23 cellular contexts compared by ENCODE assay signal in the genomic region with DNA sequence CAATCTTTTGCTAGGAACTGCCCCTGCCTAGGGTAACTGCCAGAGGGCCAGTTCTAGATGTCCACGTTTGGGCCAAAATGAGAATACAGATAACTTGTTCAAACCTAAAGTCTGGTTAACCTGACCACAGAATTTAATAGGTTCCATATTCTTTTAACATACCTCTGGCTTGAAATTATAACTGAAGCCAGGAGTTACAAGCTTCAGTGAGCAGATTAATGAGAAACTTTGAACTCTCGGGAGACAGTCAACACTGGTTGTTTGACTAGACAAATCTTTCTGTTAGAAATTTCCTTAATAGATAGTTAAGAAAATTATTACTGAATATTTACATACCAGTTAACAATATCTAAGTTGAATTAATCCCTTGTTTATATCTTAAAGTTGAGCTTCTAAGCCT.
A peak's percentile ranks its signal among the peaks of the same experiment; 100 is the strongest.
DNase-seq lines count a peak whose midpoint lies in the region; ATAC-seq and FAIRE-seq lines count a peak whose summit lies in the region.
"Had no signal": no experiment of that assay in that cellular context is flagged by ENCODE, and none has a peak within 500 bp of the region (broad histone marks: within the 10 kb centered on the region; RNA-seq: fewer than 3 reads in every experiment).

No MANE protein-coding gene starts in this region.

- CTCF ChIA-PET in activated CD8-positive, alpha-beta memory T cell treated with anti-CD3 and anti-CD28 coated beads, Interleukin-2, amount 10 ng/mL, durations not matched to agents 7 days and 5 days (lab: Charles Lee): no interaction called here

- H3K4me3 Mint-ChIP-seq in activated CD8-positive, alpha-beta memory T cell treated with anti-CD3 and anti-CD28 coated beads, Interleukin-2, amount 10 ng/mL, durations not matched to agents 7 days and 5 days: no peak overlapping the region
- H3K4me3 Mint-ChIP-seq: B cell; T-helper 2 cell treated with Interferon-gamma antibody and Interleukin-4, amounts not matched to agents 5 μg/mL and 100 μg/mL, for 36 hours had no signal

- no peak overlapping the region for H3K27ac Mint-ChIP-seq in activated CD8-positive, alpha-beta memory T cell treated with anti-CD3 and anti-CD28 coated beads, Interleukin-2, amount 10 ng/mL, durations not matched to agents 7 days and 5 days
- H3K27ac Mint-ChIP-seq: B cell; T-helper 2 cell treated with Interferon-gamma antibody and Interleukin-4, amounts not matched to agents 5 μg/mL and 100 μg/mL, for 36 hours had no signal

- H3K36me3 Mint-ChIP-seq in activated CD8-positive, alpha-beta memory T cell treated with anti-CD3 and anti-CD28 coated beads, Interleukin-2, amount 10 ng/mL, durations not matched to agents 7 days and 5 days: no peaks in the 10 kb centered on the region

- no peaks in the 10 kb centered on the region for H3K9me3 Mint-ChIP-seq in activated CD8-positive, alpha-beta memory T cell treated with anti-CD3 and anti-CD28 coated beads, Interleukin-2, amount 10 ng/mL, durations not matched to agents 7 days and 5 days (ENCODE audit: low read depth)

- DNase-seq in RCC 7860 (ENCODE audit: low spot score): no peak
- DNase-seq in renal cortical epithelial cell (ENCODE audit: low read depth): peak; percentile 47
- no peak for DNase-seq in activated CD8-positive, alpha-beta memory T cell treated with anti-CD3 and anti-CD28 coated beads, Interleukin-2, amount 10 ng/mL, durations not matched to agents 7 days and 5 days
- DNase-seq in NCI-H1417 (lab: John Stamatoyannopoulos, UW): no peak
- no peak for DNase-seq in stimulated activated CD4-positive, alpha-beta T cell treated with anti-CD3 and anti-CD28 coated beads, Interleukin-1b, Interleukin-23, amount 100 ng/mL, for 48 hours
- DNase-seq: Calu3, DMS153, NCI-H1092, NCI-H1436, NCI-H187, NCI-H2081 treated with DMSO at 0.1 percent for 48 hours, NCI-H2171, NCI-H345, NCI-H510A treated with DMSO at 0.1 percent for 48 hours, NCI-H774, PC-3, T-helper 1 cell had no signal

- peaks cover 3% of the 10 kb centered on the region for H3K27me3 Mint-ChIP-seq in activated CD8-positive, alpha-beta memory T cell treated with anti-CD3 and anti-CD28 coated beads, Interleukin-2, amount 10 ng/mL, durations not matched to agents 7 days and 5 days
- H3K27me3 Mint-ChIP-seq: B cell had no signal

- H3K4me1 Mint-ChIP-seq in activated CD8-positive, alpha-beta memory T cell treated with anti-CD3 and anti-CD28 coated beads, Interleukin-2, amount 10 ng/mL, durations not matched to agents 7 days and 5 days: peaks cover 2% of the 10 kb centered on the region
- H3K4me1 Mint-ChIP-seq: B cell had no signal

- ATAC-seq in GM18907 (IDR thresholded peaks at IDR 0.05; ENCODE audit: unreplicated experiment) (peak; percentile 71), HG02938 (IDR thresholded peaks at IDR 0.05; ENCODE audit: unreplicated experiment) (peak; percentile 48)
- no peak for ATAC-seq in activated CD8-positive, alpha-beta memory T cell treated with anti-CD3 and anti-CD28 coated beads, Interleukin-2, amount 10 ng/mL, durations not matched to agents 7 days and 5 days
- ATAC-seq: Right ventricle myocardium inferior had no signal

- FAIRE-seq in RCC 7860 (lab: Jason Lieb, UNC): peak; percentile 91
- FAIRE-seq: H54 had no signal
